19 cellular contexts compared by ENCODE assay signal in the genomic region with DNA sequence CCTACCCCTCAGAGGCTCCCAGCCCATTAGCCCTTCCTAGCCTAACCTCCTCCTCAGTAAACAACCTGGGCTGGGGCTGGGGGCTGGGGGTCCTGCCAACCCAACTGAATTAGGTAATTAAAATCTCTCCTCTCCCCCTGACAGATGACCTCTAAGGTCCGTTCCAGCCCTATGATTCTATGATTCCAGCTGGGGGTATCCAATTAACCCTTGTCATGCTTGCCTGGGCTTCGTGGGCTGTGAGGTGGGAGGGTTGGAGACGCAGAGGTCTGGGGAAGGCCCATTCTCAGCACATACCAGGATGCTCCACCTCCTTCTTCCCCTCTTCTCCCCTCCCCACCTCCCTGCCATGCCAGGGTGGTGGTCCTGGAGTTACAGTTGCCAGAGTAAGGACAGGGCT.
"Had no signal": no experiment of that assay in that cellular context is flagged by ENCODE, and none has a peak within 500 bp of the region (broad histone marks: within the 10 kb centered on the region; RNA-seq: fewer than 3 reads in every experiment).

No MANE protein-coding gene starts in this region.

- H3K27ac ChIP-seq: SJSA1, SK-N-MC had no signal

- DNase-seq: KBM-7, MV-4-11, NCI-H1048, NCI-H1105, NCI-H1417, NCI-H1436 treated with DMSO at 0.1 percent for 48 hours, NCI-H1694, NCI-H187 treated with DMSO at 0.1 percent for 48 hours, NCI-H2029 treated with DMSO at 0.1 percent for 48 hours, NCI-H2171 treated with DMSO at 0.1 percent for 48 hours, NCI-H345, NCI-H524, NCI-H526 treated with DMSO at 0.1 percent for 48 hours, NCI-H748 treated with DMSO at 0.1 percent for 48 hours, Right ventricle myocardium superior, RPMI8226, SIG-M5 had no signal

- H3K4me3 ChIP-seq: SJSA1, SK-N-MC had no signal

- H3K36me3 ChIP-seq: SJSA1 had no signal

- H3K9me3 ChIP-seq: SJSA1 had no signal

- H3K27me3 ChIP-seq: SJSA1 had no signal
